In genomic region chr2:145408980-145409379, GRCh38 we compare ENCODE assay signal across 24 cellular contexts.
A peak's percentile ranks its signal among the peaks of the same experiment; 100 is the strongest.
DNase-seq lines count a peak whose midpoint lies in the region; ATAC-seq, FAIRE-seq and TF ChIP-seq lines count a peak whose summit lies in the region.
"Had no signal": no experiment of that assay in that cellular context is flagged by ENCODE, and none has a peak within 500 bp of the region (broad histone marks: within the 10 kb centered on the region; RNA-seq: fewer than 3 reads in every experiment).

No MANE protein-coding gene starts in this region.

- no peak overlapping the region for H3K27ac ChIP-seq in HepG2 (ENCODE audit: extremely low read length, insufficient read depth, low read length)
- H3K27ac ChIP-seq: A549, C4-2B had no signal

- in situ Hi-C loops in HepG2 (cut with HindIII; ENCODE audit: extremely low pct_ligation_motif_present, low pct_unique_long_range_greater_than_20kb) = no loop called here

- TF ChIP-seq CTCF in HFFc6 (IDR thresholded peaks at IDR 0.05) = no peak
- TF ChIP-seq CTCF in epithelial cell of esophagus (IDR thresholded peaks at IDR 0.05; ENCODE audit: insufficient read depth, low read depth, low read length, missing control alignments) = no peak
- no peak for TF ChIP-seq CTCF in HepG2 (CRISPR knock-in tag; IDR thresholded peaks at IDR 0.05)

- TF ChIP-seq EP300 in HepG2 (IDR thresholded peaks at IDR 0.05; ENCODE audit: low read depth in 2 of 2, low read length in 2 of 2) (no peak), HepG2 (CRISPR knock-in tag; IDR thresholded peaks at IDR 0.05; ENCODE audit: borderline replicate concordance) (no peak)

- CTCF ChIA-PET in HepG2 (lab: Yijun Ruan, JAX; ENCODE audit: low intra/inter-chr PET ratio, low total read pairs) = no interaction called here

- DNase-seq in HFFc6 (peak; percentile 3), NCI-H226 (peak; percentile 67), epithelial cell of esophagus (ENCODE audit: low read depth) (peak; percentile 9), putamen (ENCODE audit: low spot score) (no peak), HepG2 (ENCODE audit: low spot score) (no peak)
- DNase-seq in effector CD4-positive, alpha-beta T cell = no peak
- DNase-seq: AML-193; CD8-positive, alpha-beta memory T cell; DMS79 treated with DMSO at 0.1 percent for 48 hours; KG1; NCI-H1048; NCI-H1417; NCI-H1694; NCI-H2081; NCI-H2227 treated with DMSO at 0.1 percent for 48 hours; NCI-H510A; NCI-H69; SIG-M5 had no signal

- no peaks in the 10 kb centered on the region for H3K4me1 ChIP-seq in HepG2 (ENCODE audit: insufficient read depth, low read length)
- H3K4me1 ChIP-seq: A549 had no signal

- H3K79me2 ChIP-seq in HepG2 (ENCODE audit: insufficient read depth, low read length) = no peaks in the 10 kb centered on the region

- H3K27me3 Mint-ChIP-seq in HFFc6 (ENCODE audit: insufficient read depth) = peaks cover 2% of the 10 kb centered on the region

- no peak overlapping the region for H3K9ac ChIP-seq in HepG2 (ENCODE audit: insufficient read depth, low read depth, low read length)

- BruUV-seq in HepG2 (replicated peaks; lab: Mats Ljungman, UMichigan) = no TSS peak

- ATAC-seq in HG02571 (IDR thresholded peaks at IDR 0.05; ENCODE audit: unreplicated experiment) (no peak), HepG2 (no peak)
- ATAC-seq: A549, HCT116 had no signal

- H3K36me3 Mint-ChIP-seq in HFFc6 (ENCODE audit: low read depth) = no peaks in the 10 kb centered on the region; the same call in 1 of the 2 replicates
- H3K36me3 Mint-ChIP-seq: CD8-positive, alpha-beta memory T cell had no signal

- TF ChIP-seq POLR2A in HepG2 (IDR thresholded peaks at IDR 0.05; ENCODE audit: insufficient read depth in 1 of 2, low read depth in 2 of 2, low read length in 2 of 2) = no peak

- no peaks in the 10 kb centered on the region for H4K20me1 ChIP-seq in HepG2 (ENCODE audit: insufficient read depth, low read length)

- H3K4me3 Mint-ChIP-seq in HFFc6 = no peak overlapping the region
- H3K4me3 Mint-ChIP-seq: CD8-positive, alpha-beta memory T cell had no signal

- no peak overlapping the region for H2AFZ ChIP-seq in HepG2 (ENCODE audit: low read length)

- H3K36me3 ChIP-seq in HepG2 (replicated peaks in 1 of 2; ENCODE audit: control insufficient read depth in 1 of 2, insufficient read depth in 2 of 2, low read length in 2 of 2) = no peaks in the 10 kb centered on the region

- no peaks in the 10 kb centered on the region for H3K9me3 ChIP-seq in HepG2 (ENCODE audit: low read length)
- H3K9me3 ChIP-seq: A549 had no signal

- peaks cover 2% of the 10 kb centered on the region; the same call in 1 of the 2 replicates for H3K9me3 Mint-ChIP-seq in HFFc6
- H3K9me3 Mint-ChIP-seq: CD8-positive, alpha-beta memory T cell had no signal

- H3K27ac Mint-ChIP-seq in HFFc6 = no peak overlapping the region
- H3K27ac Mint-ChIP-seq: CD8-positive, alpha-beta memory T cell had no signal

- H3K4me3 ChIP-seq in epithelial cell of esophagus (ENCODE audit: low read length) (no peak overlapping the region), HepG2 (replicated peaks in 1 of 3; ENCODE audit: insufficient read depth in 1 of 3, low read depth in 2 of 3, low read length in 3 of 3) (no peak overlapping the region)
- H3K4me3 ChIP-seq: A549, SK-N-MC had no signal

- no peak for FAIRE-seq in HepG2 (lab: Jason Lieb, UNC)
- FAIRE-seq: A549, H1 had no signal

- H3K27me3 ChIP-seq in HepG2 (ENCODE audit: control insufficient read depth in 1 of 2, insufficient read depth in 2 of 2, low read length in 2 of 2) = no peaks in the 10 kb centered on the region

- H3K4me2 ChIP-seq in HepG2 (ENCODE audit: low read depth, low read length) = no peak overlapping the region
- H3K4me2 ChIP-seq: A549 had no signal

- POLR2A ChIA-PET in HepG2 (lab: Yijun Ruan, JAX) = no interaction called here

- intact Hi-C loops in HepG2 (cut with micrococcal nuclease; ENCODE audit: unreplicated experiment) = no loop called here

- TF ChIP-seq RAD21 in HepG2 (CRISPR knock-in tag; IDR thresholded peaks at IDR 0.05) = no peak

- no peaks in the 10 kb centered on the region for H3K4me1 Mint-ChIP-seq in HFFc6 (ENCODE audit: low read depth)

TF ChIP-seq in HepG2, 621 proteins besides CTCF, POLR2A, EP300 and RAD21:
- no peak for TF ChIP-seq MEF2D (CRISPR knock-in tag; IDR thresholded peaks at IDR 0.05)
- no peak for TF ChIP-seq HMGXB4 (CRISPR knock-in tag; IDR thresholded peaks at IDR 0.05; ENCODE audit: borderline replicate concordance in 1 of 2, low read depth in 1 of 2)
- no peak for TF ChIP-seq SMAD1 (CRISPR knock-in tag; IDR thresholded peaks at IDR 0.05; ENCODE audit: borderline replicate concordance, low read depth)
- no peak for TF ChIP-seq SIX1 (CRISPR knock-in tag; IDR thresholded peaks at IDR 0.05; ENCODE audit: borderline replicate concordance)
- TF ChIP-seq CAMTA2 (CRISPR knock-in tag; IDR thresholded peaks at IDR 0.05; ENCODE audit: borderline replicate concordance) = no peak
- no peak for TF ChIP-seq ZNF432 (CRISPR knock-in tag; IDR thresholded peaks at IDR 0.05; ENCODE audit: borderline replicate concordance)
- no peak for TF ChIP-seq RELA (CRISPR knock-in tag; IDR thresholded peaks at IDR 0.05)
- no peak for TF ChIP-seq KDM3A (CRISPR knock-in tag; IDR thresholded peaks at IDR 0.05; ENCODE audit: low read depth)
- TF ChIP-seq, protein P1, sequence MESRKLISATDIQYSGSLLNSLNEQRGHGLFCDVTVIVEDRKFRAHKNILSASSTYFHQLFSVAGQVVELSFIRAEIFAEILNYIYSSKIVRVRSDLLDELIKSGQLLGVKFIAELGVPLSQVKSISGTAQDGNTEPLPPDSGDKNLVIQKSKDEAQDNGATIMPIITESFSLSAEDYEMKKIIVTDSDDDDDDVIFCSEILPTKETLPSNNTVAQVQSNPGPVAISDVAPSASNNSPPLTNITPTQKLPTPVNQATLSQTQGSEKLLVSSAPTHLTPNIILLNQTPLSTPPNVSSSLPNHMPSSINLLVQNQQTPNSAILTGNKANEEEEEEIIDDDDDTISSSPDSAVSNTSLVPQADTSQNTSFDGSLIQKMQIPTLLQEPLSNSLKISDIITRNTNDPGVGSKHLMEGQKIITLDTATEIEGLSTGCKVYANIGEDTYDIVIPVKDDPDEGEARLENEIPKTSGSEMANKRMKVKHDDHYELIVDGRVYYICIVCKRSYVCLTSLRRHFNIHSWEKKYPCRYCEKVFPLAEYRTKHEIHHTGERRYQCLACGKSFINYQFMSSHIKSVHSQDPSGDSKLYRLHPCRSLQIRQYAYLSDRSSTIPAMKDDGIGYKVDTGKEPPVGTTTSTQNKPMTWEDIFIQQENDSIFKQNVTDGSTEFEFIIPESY (CRISPR knock-in tag; IDR thresholded peaks at IDR 0.05) = no peak
- TF ChIP-seq FOXC1 (CRISPR knock-in tag; IDR thresholded peaks at IDR 0.05; ENCODE audit: borderline replicate concordance) = no peak
- TF ChIP-seq RFXAP (CRISPR knock-in tag; IDR thresholded peaks at IDR 0.05; ENCODE audit: borderline replicate concordance) = no peak
- TF ChIP-seq ZNF296 (CRISPR knock-in tag; conservative IDR thresholded peaks at IDR 0.05) = no peak

Comparison
In these comparisons a context has a peak if more than half of its experiments do, and no peak if none do; other contexts are left out.
1. DNase-seq: peak in HFFc6 (single experiment), NCI-H226 (single experiment) and epithelial cell of esophagus (single experiment); none in putamen (single experiment), effector CD4-positive, alpha-beta T cell (single experiment) and HepG2 (single experiment).